8 cellular contexts compared by ENCODE assay signal in the genomic region with DNA sequence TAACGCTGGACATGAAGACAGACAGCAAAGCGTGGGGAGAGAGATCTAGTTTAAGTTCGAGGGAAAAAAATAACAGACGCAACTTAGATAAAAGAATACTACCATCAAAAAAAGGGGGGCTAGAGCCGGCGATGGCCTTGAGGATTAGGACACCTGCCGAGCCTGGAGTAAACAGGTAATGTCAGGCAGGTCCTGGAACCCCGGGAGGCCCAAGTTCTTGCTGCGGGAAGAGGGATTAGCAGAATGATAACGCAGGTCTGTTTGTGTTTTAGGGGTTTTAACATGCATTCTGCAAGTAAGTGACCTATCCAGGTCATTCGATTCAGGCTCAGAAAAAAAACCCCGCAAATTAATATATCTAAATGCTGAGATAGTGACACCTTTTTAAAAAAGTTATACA. TPM values are rescaled to one million over a fixed set of nuclear protein-coding genes. Genes with fewer than 3 reads are reported as not detected.
A peak's percentile ranks its signal among the peaks of the same experiment; 100 is the strongest.
DNase-seq lines count a peak whose midpoint lies in the region; ATAC-seq and TF ChIP-seq lines count a peak whose summit lies in the region.

No MANE protein-coding gene starts in this region.

- H3K27me3 Mint-ChIP-seq in CD4-positive, alpha-beta T cell: peaks cover 6% of the 10 kb centered on the region
- peaks cover 0 to 11% (median 5%) of the 10 kb centered on the region in 3 donors for H3K27me3 Mint-ChIP-seq in immature natural killer cell (ENCODE audit: low read depth in 3 of 3)
- H3K27me3 Mint-ChIP-seq in stimulated activated naive CD8-positive, alpha-beta T cell treated with anti-CD3 and anti-CD28 coated beads, Interleukin-15, Interleukin-2, amounts not matched to agents 100 ng/mL and 50 ng/mL, for 24 hours: peaks cover 15% of the 10 kb centered on the region

- H3K9me3 ChIP-seq in CD4-positive, alpha-beta T cell (ENCODE audit: control insufficient read depth, low read length): no peaks in the 10 kb centered on the region

- no peaks in the 10 kb centered on the region for H3K36me3 Mint-ChIP-seq in CD4-positive, alpha-beta T cell (ENCODE audit: low read depth)
- H3K36me3 Mint-ChIP-seq in activated naive CD4-positive, alpha-beta T cell treated with anti-CD3 and anti-CD28 coated beads, Interleukin-2, amount 50 U/mL, for 72 hours: no peaks in the 10 kb centered on the region
- H3K36me3 Mint-ChIP-seq in immature natural killer cell: no peaks in the 10 kb centered on the region
- no peaks in the 10 kb centered on the region for H3K36me3 Mint-ChIP-seq in stimulated activated naive CD8-positive, alpha-beta T cell treated with anti-CD3 and anti-CD28 coated beads, Interleukin-15, Interleukin-2, amounts not matched to agents 100 ng/mL and 50 ng/mL, for 24 hours (ENCODE audit: low read depth)

- H3K9me3 Mint-ChIP-seq in CD4-positive, alpha-beta T cell: no peaks in the 10 kb centered on the region
- no peaks in the 10 kb centered on the region for H3K9me3 Mint-ChIP-seq in activated naive CD4-positive, alpha-beta T cell treated with anti-CD3 and anti-CD28 coated beads, Interleukin-2, amount 50 U/mL, for 72 hours
- no peaks in the 10 kb centered on the region for H3K9me3 Mint-ChIP-seq in immature natural killer cell
- no peaks in the 10 kb centered on the region for H3K9me3 Mint-ChIP-seq in stimulated activated naive CD8-positive, alpha-beta T cell treated with anti-CD3 and anti-CD28 coated beads, Interleukin-15, Interleukin-2, amounts not matched to agents 100 ng/mL and 50 ng/mL, for 24 hours

- H3K27ac Mint-ChIP-seq in CD4-positive, alpha-beta T cell: peak overlapping the region; percentile 84
- peak overlapping the region; percentile 64 to 68 for H3K27ac Mint-ChIP-seq in activated naive CD4-positive, alpha-beta T cell treated with anti-CD3 and anti-CD28 coated beads, Interleukin-2, amount 50 U/mL, for 72 hours
- peak overlapping the region; percentile 37 to 93 (median 86) for H3K27ac Mint-ChIP-seq in immature natural killer cell
- H3K27ac Mint-ChIP-seq in stimulated activated naive CD8-positive, alpha-beta T cell treated with anti-CD3 and anti-CD28 coated beads, Interleukin-15, Interleukin-2, amounts not matched to agents 100 ng/mL and 50 ng/mL, for 24 hours: peak overlapping the region; percentile 41

- no peaks in the 10 kb centered on the region for H3K27me3 ChIP-seq in CD4-positive, alpha-beta T cell (ENCODE audit: control insufficient read depth, insufficient read depth, low read length)

- H3K27ac ChIP-seq in CD4-positive, alpha-beta T cell (ENCODE audit: low read depth, low read length): peak overlapping the region; percentile 47

- CTCF ChIA-PET in CD4-positive, alpha-beta T cell (lab: Charles Lee): no interaction called here

- ATAC-seq in CD4-positive, alpha-beta T cell (ENCODE audit: poor library complexity): no peak
- ATAC-seq in HG03378 (IDR thresholded peaks at IDR 0.05; ENCODE audit: unreplicated experiment) (peak; percentile 1), GM19395 (IDR thresholded peaks at IDR 0.05; ENCODE audit: unreplicated experiment) (no peak), HG02588 (IDR thresholded peaks at IDR 0.05; ENCODE audit: unreplicated experiment) (no peak)
- no peak for ATAC-seq in activated naive CD4-positive, alpha-beta T cell treated with anti-CD3 and anti-CD28 coated beads, Interleukin-2, amount 50 U/mL, for 72 hours

- peak overlapping the region; percentile 91 for H3K4me3 Mint-ChIP-seq in CD4-positive, alpha-beta T cell
- peak overlapping the region; percentile 86 to 89 (median 88) for H3K4me3 Mint-ChIP-seq in immature natural killer cell
- H3K4me3 Mint-ChIP-seq in stimulated activated naive CD8-positive, alpha-beta T cell treated with anti-CD3 and anti-CD28 coated beads, Interleukin-15, Interleukin-2, amounts not matched to agents 100 ng/mL and 50 ng/mL, for 24 hours: peak overlapping the region; percentile 80

- DNase-seq in CD4-positive, alpha-beta T cell: peak in 1 of 10 experiments; percentile 2
- no peak for DNase-seq in activated naive CD4-positive, alpha-beta T cell treated with anti-CD3 and anti-CD28 coated beads, Interleukin-2, amount 50 U/mL, for 72 hours (ENCODE audit: low spot score in 2 of 2)
- DNase-seq in immature natural killer cell (no peak), HCEC 1CT (no peak)

- POLR2A ChIA-PET in CD4-positive, alpha-beta T cell (lab: Charles Lee): no interaction called here

- intact Hi-C loops in CD4-positive, alpha-beta T cell (cut with DNase I, micrococcal nuclease): loop anchor here (2.0 to 10.0 kb wide), 8 partner anchors 41 to 842 kb away; a partner anchor contains a TSS

- no peak for TF ChIP-seq CTCF in CD4-positive, alpha-beta T cell (IDR thresholded peaks at IDR 0.05)

- peaks cover 28% of the 10 kb centered on the region for H3K4me1 Mint-ChIP-seq in CD4-positive, alpha-beta T cell (ENCODE audit: low read depth)
- H3K4me1 Mint-ChIP-seq in immature natural killer cell: peaks cover 10 to 20% of the 10 kb centered on the region in 2 donors
- H3K4me1 Mint-ChIP-seq in stimulated activated naive CD8-positive, alpha-beta T cell treated with anti-CD3 and anti-CD28 coated beads, Interleukin-15, Interleukin-2, amounts not matched to agents 100 ng/mL and 50 ng/mL, for 24 hours (ENCODE audit: low read depth): peaks cover 9% of the 10 kb centered on the region

RNA-seq across cellular contexts. Expression of a gene that starts 0.8 kb away (rescaled TPM):
- total RNA-seq in CD4-positive, alpha-beta T cell: 1 to 10 TPM; 1.9 to 2.1 TPM
- total RNA-seq in activated naive CD4-positive, alpha-beta T cell treated with anti-CD3 and anti-CD28 coated beads, Interleukin-2, amount 50 U/mL, for 72 hours: 1 to 10 TPM in 1 of 2 donors, under 1 TPM in 1; 0.39 to 1.1 TPM
- under 1 TPM; 0.17 to 0.59 (median 0.36) TPM for polyA plus RNA-seq in immature natural killer cell
